ENCODE assay signal across 1 cellular context in the genomic region with DNA sequence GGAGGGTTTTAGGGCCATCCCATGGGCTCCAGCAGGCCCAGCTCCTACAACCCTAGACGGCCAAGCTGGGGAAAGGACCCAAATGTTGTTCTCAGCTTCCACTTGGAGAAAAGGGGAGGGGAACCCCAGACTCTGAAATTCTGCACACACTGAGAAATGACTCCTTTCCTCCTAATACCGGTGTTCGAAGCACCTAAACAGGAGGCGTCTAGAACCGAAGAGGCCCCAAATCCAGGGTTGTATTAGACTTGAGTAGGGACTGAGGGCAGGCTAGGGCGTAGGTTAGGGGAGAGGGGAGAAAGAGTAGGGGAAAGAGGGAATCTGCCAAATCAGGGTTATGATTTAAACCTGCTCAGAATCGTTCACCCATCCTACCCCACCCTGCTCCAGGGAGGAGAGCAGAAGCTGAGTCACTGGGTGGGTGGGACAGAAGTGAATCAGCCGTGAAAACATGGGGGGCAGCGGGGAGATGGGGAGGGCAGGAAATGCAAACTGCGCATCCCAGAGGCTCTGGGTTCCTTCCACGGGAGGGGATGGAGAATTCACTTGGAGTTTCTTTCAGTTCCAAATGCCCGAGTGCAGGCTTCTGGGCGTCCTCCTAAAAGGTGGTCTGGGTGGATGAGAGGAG.
TF ChIP-seq lines count a peak whose summit lies in the region.

No MANE protein-coding gene starts in this region.

TF ChIP-seq in GM23338, 12 proteins besides CTCF, POLR2A, EP300 and RAD21 (continued from another document):
- TF ChIP-seq, protein P1, sequence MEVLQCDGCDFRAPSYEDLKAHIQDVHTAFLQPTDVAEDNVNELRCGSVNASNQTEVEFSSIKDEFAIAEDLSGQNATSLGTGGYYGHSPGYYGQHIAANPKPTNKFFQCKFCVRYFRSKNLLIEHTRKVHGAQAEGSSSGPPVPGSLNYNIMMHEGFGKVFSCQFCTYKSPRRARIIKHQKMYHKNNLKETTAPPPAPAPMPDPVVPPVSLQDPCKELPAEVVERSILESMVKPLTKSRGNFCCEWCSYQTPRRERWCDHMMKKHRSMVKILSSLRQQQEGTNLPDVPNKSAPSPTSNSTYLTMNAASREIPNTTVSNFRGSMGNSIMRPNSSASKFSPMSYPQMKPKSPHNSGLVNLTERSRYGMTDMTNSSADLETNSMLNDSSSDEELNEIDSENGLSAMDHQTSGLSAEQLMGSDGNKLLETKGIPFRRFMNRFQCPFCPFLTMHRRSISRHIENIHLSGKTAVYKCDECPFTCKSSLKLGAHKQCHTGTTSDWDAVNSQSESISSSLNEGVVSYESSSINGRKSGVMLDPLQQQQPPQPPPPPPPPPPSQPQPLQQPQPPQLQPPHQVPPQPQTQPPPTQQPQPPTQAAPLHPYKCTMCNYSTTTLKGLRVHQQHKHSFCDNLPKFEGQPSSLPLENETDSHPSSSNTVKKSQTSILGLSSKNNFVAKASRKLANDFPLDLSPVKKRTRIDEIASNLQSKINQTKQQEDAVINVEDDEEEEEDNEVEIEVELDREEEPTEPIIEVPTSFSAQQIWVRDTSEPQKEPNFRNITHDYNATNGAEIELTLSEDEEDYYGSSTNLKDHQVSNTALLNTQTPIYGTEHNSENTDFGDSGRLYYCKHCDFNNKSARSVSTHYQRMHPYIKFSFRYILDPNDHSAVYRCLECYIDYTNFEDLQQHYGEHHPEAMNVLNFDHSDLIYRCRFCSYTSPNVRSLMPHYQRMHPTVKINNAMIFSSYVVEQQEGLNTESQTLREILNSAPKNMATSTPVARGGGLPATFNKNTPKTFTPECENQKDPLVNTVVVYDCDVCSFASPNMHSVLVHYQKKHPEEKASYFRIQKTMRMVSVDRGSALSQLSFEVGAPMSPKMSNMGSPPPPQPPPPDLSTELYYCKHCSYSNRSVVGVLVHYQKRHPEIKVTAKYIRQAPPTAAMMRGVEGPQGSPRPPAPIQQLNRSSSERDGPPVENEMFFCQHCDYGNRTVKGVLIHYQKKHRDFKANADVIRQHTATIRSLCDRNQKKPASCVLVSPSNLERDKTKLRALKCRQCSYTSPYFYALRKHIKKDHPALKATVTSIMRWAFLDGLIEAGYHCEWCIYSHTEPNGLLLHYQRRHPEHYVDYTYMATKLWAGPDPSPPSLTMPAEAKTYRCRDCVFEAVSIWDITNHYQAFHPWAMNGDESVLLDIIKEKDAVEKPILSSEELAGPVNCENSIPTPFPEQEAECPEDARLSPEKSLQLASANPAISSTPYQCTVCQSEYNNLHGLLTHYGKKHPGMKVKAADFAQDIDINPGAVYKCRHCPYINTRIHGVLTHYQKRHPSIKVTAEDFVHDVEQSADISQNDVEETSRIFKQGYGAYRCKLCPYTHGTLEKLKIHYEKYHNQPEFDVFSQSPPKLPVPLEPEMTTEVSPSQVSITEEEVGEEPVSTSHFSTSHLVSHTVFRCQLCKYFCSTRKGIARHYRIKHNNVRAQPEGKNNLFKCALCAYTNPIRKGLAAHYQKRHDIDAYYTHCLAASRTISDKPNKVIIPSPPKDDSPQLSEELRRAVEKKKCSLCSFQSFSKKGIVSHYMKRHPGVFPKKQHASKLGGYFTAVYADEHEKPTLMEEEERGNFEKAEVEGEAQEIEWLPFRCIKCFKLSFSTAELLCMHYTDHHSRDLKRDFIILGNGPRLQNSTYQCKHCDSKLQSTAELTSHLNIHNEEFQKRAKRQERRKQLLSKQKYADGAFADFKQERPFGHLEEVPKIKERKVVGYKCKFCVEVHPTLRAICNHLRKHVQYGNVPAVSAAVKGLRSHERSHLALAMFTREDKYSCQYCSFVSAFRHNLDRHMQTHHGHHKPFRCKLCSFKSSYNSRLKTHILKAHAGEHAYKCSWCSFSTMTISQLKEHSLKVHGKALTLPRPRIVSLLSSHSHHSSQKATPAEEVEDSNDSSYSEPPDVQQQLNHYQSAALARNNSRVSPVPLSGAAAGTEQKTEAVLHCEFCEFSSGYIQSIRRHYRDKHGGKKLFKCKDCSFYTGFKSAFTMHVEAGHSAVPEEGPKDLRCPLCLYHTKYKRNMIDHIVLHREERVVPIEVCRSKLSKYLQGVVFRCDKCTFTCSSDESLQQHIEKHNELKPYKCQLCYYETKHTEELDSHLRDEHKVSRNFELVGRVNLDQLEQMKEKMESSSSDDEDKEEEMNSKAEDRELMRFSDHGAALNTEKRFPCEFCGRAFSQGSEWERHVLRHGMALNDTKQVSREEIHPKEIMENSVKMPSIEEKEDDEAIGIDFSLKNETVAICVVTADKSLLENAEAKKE (CRISPR knock-in tag; IDR thresholded peaks at IDR 0.05) = no peak
- TF ChIP-seq POLR2AphosphoS5 (IDR thresholded peaks at IDR 0.05; ENCODE audit: low read depth) (no peak), STAT1 (IDR thresholded peaks at IDR 0.05; ENCODE audit: unreplicated experiment) (no peak), EZH2 (IDR thresholded peaks at IDR 0.05; ENCODE audit: low read depth, unreplicated experiment) (no peak), NANOG (IDR thresholded peaks at IDR 0.05; ENCODE audit: borderline replicate concordance) (no peak), JUNB (IDR thresholded peaks at IDR 0.05; ENCODE audit: unreplicated experiment) (no peak), EZH2phosphoT487 (IDR thresholded peaks at IDR 0.05; ENCODE audit: unreplicated experiment) (no peak), ZNF114 (CRISPR knock-in tag; IDR thresholded peaks at IDR 0.05) (no peak), ZNF331 (CRISPR knock-in tag; IDR thresholded peaks at IDR 0.05; ENCODE audit: low read depth) (no peak)
- TF ChIP-seq, protein P2, sequence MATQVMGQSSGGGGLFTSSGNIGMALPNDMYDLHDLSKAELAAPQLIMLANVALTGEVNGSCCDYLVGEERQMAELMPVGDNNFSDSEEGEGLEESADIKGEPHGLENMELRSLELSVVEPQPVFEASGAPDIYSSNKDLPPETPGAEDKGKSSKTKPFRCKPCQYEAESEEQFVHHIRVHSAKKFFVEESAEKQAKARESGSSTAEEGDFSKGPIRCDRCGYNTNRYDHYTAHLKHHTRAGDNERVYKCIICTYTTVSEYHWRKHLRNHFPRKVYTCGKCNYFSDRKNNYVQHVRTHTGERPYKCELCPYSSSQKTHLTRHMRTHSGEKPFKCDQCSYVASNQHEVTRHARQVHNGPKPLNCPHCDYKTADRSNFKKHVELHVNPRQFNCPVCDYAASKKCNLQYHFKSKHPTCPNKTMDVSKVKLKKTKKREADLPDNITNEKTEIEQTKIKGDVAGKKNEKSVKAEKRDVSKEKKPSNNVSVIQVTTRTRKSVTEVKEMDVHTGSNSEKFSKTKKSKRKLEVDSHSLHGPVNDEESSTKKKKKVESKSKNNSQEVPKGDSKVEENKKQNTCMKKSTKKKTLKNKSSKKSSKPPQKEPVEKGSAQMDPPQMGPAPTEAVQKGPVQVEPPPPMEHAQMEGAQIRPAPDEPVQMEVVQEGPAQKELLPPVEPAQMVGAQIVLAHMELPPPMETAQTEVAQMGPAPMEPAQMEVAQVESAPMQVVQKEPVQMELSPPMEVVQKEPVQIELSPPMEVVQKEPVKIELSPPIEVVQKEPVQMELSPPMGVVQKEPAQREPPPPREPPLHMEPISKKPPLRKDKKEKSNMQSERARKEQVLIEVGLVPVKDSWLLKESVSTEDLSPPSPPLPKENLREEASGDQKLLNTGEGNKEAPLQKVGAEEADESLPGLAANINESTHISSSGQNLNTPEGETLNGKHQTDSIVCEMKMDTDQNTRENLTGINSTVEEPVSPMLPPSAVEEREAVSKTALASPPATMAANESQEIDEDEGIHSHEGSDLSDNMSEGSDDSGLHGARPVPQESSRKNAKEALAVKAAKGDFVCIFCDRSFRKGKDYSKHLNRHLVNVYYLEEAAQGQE (IDR thresholded peaks at IDR 0.05; ENCODE audit: unreplicated experiment) = no peak
TF ChIP-seq in GM23338: peak in this region for 0.
